Comparison of ENCODE assay signal across 34 cellular contexts in the genomic region with DNA sequence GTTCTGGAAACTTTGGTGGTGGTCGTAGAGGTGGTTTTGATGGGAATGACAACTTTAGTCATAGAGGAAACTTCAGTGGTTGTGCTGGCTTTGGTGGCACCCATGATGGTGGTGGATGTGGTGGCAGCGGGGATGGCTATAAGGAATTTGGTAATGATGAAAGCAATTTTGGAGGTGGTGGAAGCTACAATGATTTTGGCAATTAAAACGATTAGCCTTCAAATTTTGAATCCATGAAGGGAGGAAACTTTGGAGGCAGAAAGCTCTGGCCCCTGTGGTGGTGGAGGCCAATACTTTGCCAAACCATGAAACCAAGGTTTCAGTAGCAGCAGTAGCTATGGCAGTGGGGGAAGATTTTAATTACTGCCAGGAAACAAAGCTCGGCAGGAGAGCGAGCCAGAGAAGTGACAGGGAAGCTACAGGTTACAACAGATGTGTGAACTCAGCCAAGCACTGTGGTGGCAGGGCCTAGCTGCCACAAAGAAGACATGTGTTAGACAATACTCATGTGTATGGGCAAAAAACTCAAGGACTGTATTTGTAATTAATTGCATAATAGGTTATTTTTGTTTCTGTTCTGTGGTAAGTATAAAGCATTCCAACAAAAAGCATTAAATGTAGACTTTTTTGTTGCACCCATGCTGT. TPM values are rescaled to one million over a fixed set of nuclear protein-coding genes. Genes with fewer than 3 reads are reported as not detected.
"Had no signal": no experiment of that assay in that cellular context is flagged by ENCODE, and none has a peak within 500 bp of the region (broad histone marks: within the 10 kb centered on the region; RNA-seq: fewer than 3 reads in every experiment).

No MANE protein-coding gene starts in this region.

- H3K36me3 ChIP-seq: brain microvascular endothelial cell had no signal

- H3K9ac ChIP-seq: KMS-11 had no signal

- H3K27ac ChIP-seq: brain microvascular endothelial cell, KMS-11, RWPE1, VCaP had no signal

- H3K27me3 ChIP-seq: brain microvascular endothelial cell had no signal

- H3K9me3 Mint-ChIP-seq: activated B cell treated with CpG ODN at 0.5 μM for 24 hours; activated CD4-positive, alpha-beta memory T cell treated with anti-CD3 and anti-CD28 coated beads for 36 hours had no signal

- H3K36me3 Mint-ChIP-seq: activated CD4-positive, alpha-beta memory T cell treated with anti-CD3 and anti-CD28 coated beads for 36 hours; activated CD8-positive, alpha-beta memory T cell treated with anti-CD3 and anti-CD28 coated beads, Interleukin-2, amount 10 ng/mL, durations not matched to agents 7 days and 5 days; activated naive CD8-positive, alpha-beta T cell treated with anti-CD3 and anti-CD28 coated beads for 36 hours had no signal

- DNase-seq: activated B cell treated with CpG ODN at 0.5 μM for 24 hours; activated CD4-positive, alpha-beta memory T cell treated with anti-CD3 and anti-CD28 coated beads for 36 hours; activated CD4-positive, alpha-beta T cell treated with anti-CD3 and anti-CD28 coated beads for 4 hours; activated CD4-positive, alpha-beta T cell treated with anti-CD3 and anti-CD28 coated beads, Interleukin-2, amount 50 U/mL, for 1 hour; activated CD4-positive, CD25-positive, alpha-beta regulatory T cell treated with anti-CD3 and anti-CD28 coated beads, Interleukin-2, amount 50 U/mL, for 72 hours; activated CD8-positive, alpha-beta memory T cell treated with anti-CD3 and anti-CD28 coated beads for 24 hours; activated CD8-positive, alpha-beta memory T cell treated with anti-CD3 and anti-CD28 coated beads, Interleukin-2, amount 10 ng/mL, durations not matched to agents 7 days and 5 days; activated CD8-positive, alpha-beta memory T cell treated with anti-CD3 and anti-CD28 coated beads, Interleukin-2, amount 50 U/mL, for 48 hours; activated effector memory CD4-positive, alpha-beta T cell treated with anti-CD3 and anti-CD28 coated beads, Interleukin-2, amount 50 U/mL, for 16 hours; activated naive CD4-positive, alpha-beta T cell; activated naive CD4-positive, alpha-beta T cell treated with anti-CD3 and anti-CD28 coated beads, Interleukin-2, amount 50 U/mL, for 16 hours; activated naive CD8-positive, alpha-beta T cell treated with anti-CD3 and anti-CD28 coated beads for 36 hours; activated T-cell treated with anti-CD3 and anti-CD28 coated beads, Interleukin-2, amount 50 U/mL, for 48 hours; amniotic stem cell; aorta; brain microvascular endothelial cell; central memory CD4-positive, alpha-beta T cell; MM.1S; MV-4-11; NCI-H1092; NCI-H146; NCI-H1930; NCI-H2081 treated with DMSO at 0.1 percent for 48 hours; NCI-H510A; NCI-H526 treated with DMSO at 0.1 percent for 48 hours; SIG-M5; SW 1271; T-helper 1 cell; T-helper 2 cell; T-helper 9 cell had no signal

- H3K27me3 Mint-ChIP-seq: activated B cell treated with CpG ODN at 0.5 μM for 24 hours; activated CD4-positive, alpha-beta memory T cell treated with anti-CD3 and anti-CD28 coated beads for 36 hours; activated CD8-positive, alpha-beta memory T cell treated with anti-CD3 and anti-CD28 coated beads, Interleukin-2, amount 10 ng/mL, durations not matched to agents 7 days and 5 days had no signal

- H3K27ac Mint-ChIP-seq: activated B cell treated with CpG ODN at 0.5 μM for 24 hours; activated CD4-positive, alpha-beta memory T cell treated with anti-CD3 and anti-CD28 coated beads for 36 hours; activated CD8-positive, alpha-beta memory T cell treated with anti-CD3 and anti-CD28 coated beads, Interleukin-2, amount 10 ng/mL, durations not matched to agents 7 days and 5 days; activated naive CD8-positive, alpha-beta T cell treated with anti-CD3 and anti-CD28 coated beads for 36 hours had no signal

- H3K4me1 Mint-ChIP-seq: activated B cell treated with CpG ODN at 0.5 μM for 24 hours had no signal

- H3K4me3 Mint-ChIP-seq: activated B cell treated with CpG ODN at 0.5 μM for 24 hours; activated CD4-positive, alpha-beta memory T cell treated with anti-CD3 and anti-CD28 coated beads for 36 hours; activated CD8-positive, alpha-beta memory T cell treated with anti-CD3 and anti-CD28 coated beads, Interleukin-2, amount 10 ng/mL, durations not matched to agents 7 days and 5 days; activated naive CD8-positive, alpha-beta T cell treated with anti-CD3 and anti-CD28 coated beads for 36 hours had no signal

RNA-seq across cellular contexts. Expression of a gene that starts 23.2 kb away (rescaled TPM):
- total RNA-seq: activated B cell treated with CpG ODN at 0.5 μM for 24 hours; activated CD4-positive, alpha-beta memory T cell treated with anti-CD3 and anti-CD28 coated beads for 36 hours; activated CD8-positive, alpha-beta memory T cell treated with anti-CD3 and anti-CD28 coated beads, Interleukin-2, amount 10 ng/mL, durations not matched to agents 7 days and 5 days; activated naive CD8-positive, alpha-beta T cell treated with anti-CD3 and anti-CD28 coated beads for 36 hours; LHCN-M2 had no signal
